In the genomic region with DNA sequence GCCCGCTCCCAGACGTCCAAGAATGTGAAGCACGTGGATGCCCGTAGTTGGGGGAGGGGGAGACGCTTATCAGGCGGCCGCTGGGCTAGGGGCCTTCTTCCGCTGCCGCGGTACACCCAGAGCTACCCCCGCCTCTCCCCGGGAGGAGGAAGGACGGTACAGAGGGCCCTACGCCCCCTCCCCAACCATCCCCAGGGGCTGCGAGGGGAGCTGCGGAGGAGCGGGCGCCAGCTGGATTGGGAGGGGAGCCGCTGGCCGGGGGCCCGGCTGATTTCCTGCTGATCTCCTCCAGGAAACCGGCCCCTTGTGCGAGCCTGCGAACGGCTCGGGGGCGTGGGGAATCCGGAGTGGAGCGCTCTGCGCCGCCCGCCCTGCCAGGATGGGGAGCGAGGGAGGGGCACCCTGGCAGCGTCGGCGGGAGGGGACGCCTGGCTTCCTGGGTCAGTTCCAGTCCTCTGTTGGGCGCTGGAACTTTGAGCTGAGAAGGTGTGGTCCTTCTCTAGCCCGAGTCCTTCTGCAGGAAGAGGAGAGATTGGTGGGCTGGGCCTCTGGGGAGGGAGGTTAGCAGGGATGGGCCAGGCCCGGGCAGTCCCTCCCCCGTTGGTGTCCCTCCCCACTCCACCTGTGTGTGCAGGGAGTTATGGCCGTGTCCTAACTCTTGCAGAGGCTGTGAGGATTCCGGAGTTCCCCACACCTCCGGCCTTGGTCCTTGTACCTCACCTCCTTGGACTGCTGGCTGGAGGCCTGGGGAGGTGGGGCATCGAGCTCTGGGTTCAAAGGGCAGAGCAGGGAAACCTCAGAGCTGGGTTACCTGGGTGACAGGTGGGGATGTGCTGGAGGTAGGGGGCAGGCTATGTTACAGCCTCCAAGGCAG, we compare ENCODE assay signal across 8 cellular contexts. TPM values are rescaled to one million over a fixed set of nuclear protein-coding genes. Genes with fewer than 3 reads are reported as not detected.
DNase-seq lines count a peak whose midpoint lies in the region; ATAC-seq and TF ChIP-seq lines count a peak whose summit lies in the region.

No MANE protein-coding gene starts in this region.

- H3K9ac ChIP-seq in mucosa of stomach (ENCODE audit: low read length), result peak overlapping the region; percentile 93

- no peak for ATAC-seq in HG03439 (IDR thresholded peaks at IDR 0.05; ENCODE audit: unreplicated experiment)

- peaks cover 82% of the 10 kb centered on the region for H3K4me1 ChIP-seq in mucosa of stomach (ENCODE audit: control insufficient read depth, insufficient read depth, low read length)

- POLR2A ChIA-PET in AG04450 (lab: Yijun Ruan, JAX), result interaction anchor here (0.8 to 1.9 kb wide), 5 partner anchors 18 to 1343 kb away, joined by 3 to 8 read pairs (median 4); partner anchors contain the start of gene EIF1

- H3K27me3 ChIP-seq in AG04450 (ENCODE audit: control insufficient read depth, insufficient read depth, low read length) (no peaks in the 10 kb centered on the region), mucosa of stomach (ENCODE audit: control insufficient read depth, insufficient read depth, low read length) (no peaks in the 10 kb centered on the region)

- H3K27ac ChIP-seq in AG04450 (ENCODE audit: low read depth, low read length) (peak overlapping the region; percentile 68), VCaP (peak overlapping the region; percentile 74)

- no peak for TF ChIP-seq CTCF in AG04450 (IDR thresholded peaks at IDR 0.05; ENCODE audit: low read depth, low read length)
- TF ChIP-seq CTCF in HFFc6 (IDR thresholded peaks at IDR 0.05), result no peak
- TF ChIP-seq CTCF in VCaP (conservative IDR thresholded peaks at IDR 0.05), result no peak

- peaks cover 67% of the 10 kb centered on the region for H3K4me1 Mint-ChIP-seq in HFFc6 (ENCODE audit: low read depth)

- DNase-seq in AG04450 (ENCODE audit: low read depth, low spot score), result no peak
- DNase-seq in HFFc6, result peak; percentile 40
- peak; percentile 28 to 46 for DNase-seq in erythroblast (lab: John Stamatoyannopoulos, UW)
- no peak for DNase-seq in NOMO-1 (lab: John Stamatoyannopoulos, UW; ENCODE audit: unreplicated experiment in 2 of 2)
- DNase-seq in mesenteric fat pad (ENCODE audit: low spot score), result no peak

- no peaks in the 10 kb centered on the region; the same call in 1 of the 2 replicates for H3K9me3 ChIP-seq in AG04450 (ENCODE audit: control insufficient read depth, insufficient read depth, low read length)
- H3K9me3 ChIP-seq in mucosa of stomach (ENCODE audit: control insufficient read depth, low read length), result no peaks in the 10 kb centered on the region

- peak overlapping the region; percentile 86 for H3K27ac Mint-ChIP-seq in HFFc6

- TF ChIP-seq POLR2A in erythroblast (IDR thresholded peaks at IDR 0.05; ENCODE audit: low read length), result no peak

- H3K4me3 Mint-ChIP-seq in HFFc6, result peak overlapping the region; percentile 93

- H3K27me3 Mint-ChIP-seq in HFFc6 (ENCODE audit: insufficient read depth), result peaks cover 5% of the 10 kb centered on the region

- H3K4me3 ChIP-seq in AG04450 (ENCODE audit: low read depth, low read length), result peak overlapping the region; percentile 79
- H3K4me3 ChIP-seq in mucosa of stomach (ENCODE audit: low read length), result peak overlapping the region; percentile 44

- peaks cover 3% of the 10 kb centered on the region for H3K36me3 ChIP-seq in mucosa of stomach (ENCODE audit: control insufficient read depth, insufficient read depth, low read length)

- CTCF ChIA-PET in AG04450 (lab: Charles Lee), result interaction anchor here (0.5 to 1.9 kb wide), 7 partner anchors 9 to 232 kb away, joined by 3 to 9 read pairs (median 5); no protein-coding TSS in a partner anchor

- H3K9me3 Mint-ChIP-seq in HFFc6, result no peaks in the 10 kb centered on the region

- peaks cover 20% of the 10 kb centered on the region for H3K36me3 Mint-ChIP-seq in HFFc6 (ENCODE audit: low read depth)

RNA-seq across cellular contexts. Expression of gene GJD3, which starts 19.1 kb away (rescaled TPM):
- polyA plus RNA-seq in AG04450 (2011; rRNA removed), result 0.41 and 0.97 TPM in 2 replicates
- 0.39 TPM in 1 of 2 replicates, not detected in the other for polyA minus RNA-seq in AG04450 (2011; rRNA and poly(A)+ RNA removed)
- total RNA-seq in HFFc6 (2021; fragmentation: NEBNext Ultra II Directional; extraction: Animal tissue kit (Norgen Biotek cat#: 25700)), result 1 to 10 TPM in 2 of 6 experiments, under 1 TPM in 4; 0.36 to 1.4 (median 0.81) TPM
- 0.77 TPM for total RNA-seq in mesenteric fat pad

RNA-seq across cellular contexts. Expression of gene RARA, which starts 36.4 kb away (rescaled TPM):
- 4.9 and 7.5 TPM in 2 replicates for polyA plus RNA-seq in AG04450 (2011; rRNA removed)
- polyA minus RNA-seq in AG04450 (2011; rRNA and poly(A)+ RNA removed), result 9.7 and 10.2 TPM in 2 replicates
- 10 to 100 TPM; 27.1 to 32.2 (median 28.8) TPM for total RNA-seq in HFFc6 (2021; fragmentation: NEBNext Ultra II Directional; extraction: Animal tissue kit (Norgen Biotek cat#: 25700))
- 70.3 TPM for total RNA-seq in mesenteric fat pad

RNA-seq across cellular contexts. Expression of gene CDC6, which starts 57.7 kb away (rescaled TPM):
- polyA plus RNA-seq in AG04450 (2011; rRNA removed), result 8.6 and 9.1 TPM in 2 replicates
- polyA minus RNA-seq in AG04450 (2011; rRNA and poly(A)+ RNA removed), result 4.9 and 5.8 TPM in 2 replicates
- total RNA-seq in HFFc6 (2021; fragmentation: NEBNext Ultra II Directional; extraction: Animal tissue kit (Norgen Biotek cat#: 25700)), result 10 to 100 TPM; 16.9 to 36.0 (median 31.5) TPM
- 2.4 TPM for total RNA-seq in mesenteric fat pad

Comparison
In these comparisons a context has a peak if more than half of its experiments do, and no peak if none do; other contexts are left out.
1. DNase-seq: peak in HFFc6 (single experiment) and erythroblast (2 of 2); none in AG04450 (single experiment), NOMO-1 (0 of 2) and mesenteric fat pad (single experiment).